ENCODE assay signal across 1 cellular context in the genomic region with DNA sequence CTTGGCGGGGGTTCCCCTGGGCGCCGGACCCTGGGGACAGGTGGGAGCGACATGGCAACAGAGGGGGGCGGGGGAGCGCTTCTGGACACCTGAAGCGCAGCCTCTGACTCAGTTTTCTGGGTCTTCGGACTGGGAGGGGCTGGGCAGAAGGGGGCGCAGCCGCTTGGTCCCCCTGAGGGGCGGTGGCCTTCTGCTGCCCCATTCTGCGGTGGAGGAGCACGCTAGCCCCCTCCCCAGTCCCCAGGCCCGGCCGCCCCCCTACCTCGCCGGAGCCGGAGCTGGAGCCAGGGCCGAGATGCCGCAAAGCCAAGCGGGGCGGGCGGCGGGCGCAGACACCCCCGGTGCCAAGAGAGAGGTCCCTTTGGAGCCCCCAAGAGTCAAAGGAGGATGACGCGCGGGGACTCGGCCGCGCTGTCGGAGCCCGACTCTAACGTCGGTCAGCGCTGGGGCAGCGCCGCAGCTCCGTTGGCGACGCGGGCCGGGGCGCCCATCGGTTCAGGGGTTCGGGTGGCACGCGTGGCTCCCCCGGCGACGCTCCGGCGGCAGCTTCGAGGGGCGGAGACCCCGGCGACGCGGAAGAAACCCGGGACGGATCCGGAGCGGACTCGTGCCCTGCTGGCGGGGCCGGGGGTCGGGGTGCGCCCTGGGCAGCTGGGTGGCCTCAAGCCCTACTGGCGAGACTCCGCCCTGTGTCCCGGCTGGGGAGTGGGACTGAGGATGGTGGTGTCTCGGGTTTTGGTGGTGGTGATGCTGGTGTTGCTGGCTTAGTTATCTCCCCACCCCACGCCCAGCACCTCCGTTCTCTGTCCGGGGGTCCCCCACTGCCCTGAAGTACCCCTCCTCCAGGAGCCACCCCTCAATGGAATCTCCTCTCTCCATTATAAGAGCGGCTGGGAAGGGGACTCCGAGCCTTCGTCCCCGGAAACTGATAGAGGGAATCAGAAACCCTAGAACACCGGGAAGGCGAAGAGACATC.
TF ChIP-seq lines count a peak whose summit lies in the region.

Gene NAT16 (minus strand): TSS at position 514 of the 976 bp plus-strand sequence. CDS start 5,486 bp downstream, outside the sequence.

TF ChIP-seq in HepG2, 621 proteins besides CTCF, POLR2A, EP300 and RAD21 (continued from another document):
- TF ChIP-seq CREB3 (CRISPR knock-in tag; IDR thresholded peaks at IDR 0.05) (no peak), ZNF777 (CRISPR knock-in tag; IDR thresholded peaks at IDR 0.05) (peak; percentile 46; the same call in 1 of the 2 replicates), HMG20B (CRISPR knock-in tag; conservative IDR thresholded peaks at IDR 0.05) (no peak), KAT2B (IDR thresholded peaks at IDR 0.05; ENCODE audit: borderline replicate concordance, low read depth, low read length) (no peak), GABPB1 (CRISPR knock-in tag; IDR thresholded peaks at IDR 0.05) (peak; percentile 32; the same call in 1 of the 2 replicates), SMAD1 (CRISPR knock-in tag; IDR thresholded peaks at IDR 0.05; ENCODE audit: borderline replicate concordance, low read depth) (no peak), ZBTB20 (CRISPR knock-in tag; IDR thresholded peaks at IDR 0.05; ENCODE audit: borderline replicate concordance, low read depth) (no peak), PHF20 (CRISPR knock-in tag; IDR thresholded peaks at IDR 0.05) (no peak), RFXANK (CRISPR knock-in tag; IDR thresholded peaks at IDR 0.05) (no peak), EZH2 (conservative IDR thresholded peaks at IDR 0.05; ENCODE audit: low read depth, low read length) (peak; percentile 57; the same call in 1 of the 2 replicates), AKNA (CRISPR knock-in tag; IDR thresholded peaks at IDR 0.05; ENCODE audit: borderline replicate concordance) (no peak), MEF2D (CRISPR knock-in tag; IDR thresholded peaks at IDR 0.05) (no peak), ZSCAN29 (CRISPR knock-in tag; conservative IDR thresholded peaks at IDR 0.05) (no peak), MTF2 (CRISPR knock-in tag; IDR thresholded peaks at IDR 0.05; ENCODE audit: borderline replicate concordance) (peak; percentile 57; the same call in 1 of the 2 replicates)
- TF ChIP-seq, protein P1, sequence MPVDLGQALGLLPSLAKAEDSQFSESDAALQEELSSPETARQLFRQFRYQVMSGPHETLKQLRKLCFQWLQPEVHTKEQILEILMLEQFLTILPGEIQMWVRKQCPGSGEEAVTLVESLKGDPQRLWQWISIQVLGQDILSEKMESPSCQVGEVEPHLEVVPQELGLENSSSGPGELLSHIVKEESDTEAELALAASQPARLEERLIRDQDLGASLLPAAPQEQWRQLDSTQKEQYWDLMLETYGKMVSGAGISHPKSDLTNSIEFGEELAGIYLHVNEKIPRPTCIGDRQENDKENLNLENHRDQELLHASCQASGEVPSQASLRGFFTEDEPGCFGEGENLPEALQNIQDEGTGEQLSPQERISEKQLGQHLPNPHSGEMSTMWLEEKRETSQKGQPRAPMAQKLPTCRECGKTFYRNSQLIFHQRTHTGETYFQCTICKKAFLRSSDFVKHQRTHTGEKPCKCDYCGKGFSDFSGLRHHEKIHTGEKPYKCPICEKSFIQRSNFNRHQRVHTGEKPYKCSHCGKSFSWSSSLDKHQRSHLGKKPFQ (CRISPR knock-in tag; IDR thresholded peaks at IDR 0.05; ENCODE audit: insufficient replicate concordance): no peak
- TF ChIP-seq, protein P2, sequence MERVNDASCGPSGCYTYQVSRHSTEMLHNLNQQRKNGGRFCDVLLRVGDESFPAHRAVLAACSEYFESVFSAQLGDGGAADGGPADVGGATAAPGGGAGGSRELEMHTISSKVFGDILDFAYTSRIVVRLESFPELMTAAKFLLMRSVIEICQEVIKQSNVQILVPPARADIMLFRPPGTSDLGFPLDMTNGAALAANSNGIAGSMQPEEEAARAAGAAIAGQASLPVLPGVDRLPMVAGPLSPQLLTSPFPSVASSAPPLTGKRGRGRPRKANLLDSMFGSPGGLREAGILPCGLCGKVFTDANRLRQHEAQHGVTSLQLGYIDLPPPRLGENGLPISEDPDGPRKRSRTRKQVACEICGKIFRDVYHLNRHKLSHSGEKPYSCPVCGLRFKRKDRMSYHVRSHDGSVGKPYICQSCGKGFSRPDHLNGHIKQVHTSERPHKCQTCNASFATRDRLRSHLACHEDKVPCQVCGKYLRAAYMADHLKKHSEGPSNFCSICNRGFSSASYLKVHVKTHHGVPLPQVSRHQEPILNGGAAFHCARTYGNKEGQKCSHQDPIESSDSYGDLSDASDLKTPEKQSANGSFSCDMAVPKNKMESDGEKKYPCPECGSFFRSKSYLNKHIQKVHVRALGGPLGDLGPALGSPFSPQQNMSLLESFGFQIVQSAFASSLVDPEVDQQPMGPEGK (CRISPR knock-in tag; IDR thresholded peaks at IDR 0.05): peak; percentile 25; the same call in 1 of the 2 replicates
